8 cellular contexts compared by ENCODE assay signal in genomic region chr16:75420987-75421819, GRCh38. TPM values are rescaled to one million over a fixed set of nuclear protein-coding genes. Genes with fewer than 3 reads are reported as not detected.
DNase-seq lines count a peak whose midpoint lies in the region; ATAC-seq and TF ChIP-seq lines count a peak whose summit lies in the region.

No MANE protein-coding gene starts in this region.

- H3K27me3 Mint-ChIP-seq in activated B cell treated with CpG ODN at 0.5 μM for 24 hours: no peaks in the 10 kb centered on the region

- POLR2A ChIA-PET in activated B cell treated with CpG ODN at 0.5 μM for 24 hours (lab: Charles Lee): interaction anchor here (1.3 kb wide), 1 partner anchor 12 kb away, joined by 3 read pairs; the partner anchor contains the start of gene CFDP1

- ATAC-seq in HG03442 (IDR thresholded peaks at IDR 0.05; ENCODE audit: unreplicated experiment) (peak; percentile 90), activated B cell treated with CpG ODN at 0.5 μM for 24 hours (ENCODE audit: low read depth) (peak; percentile 42), GM18909 (IDR thresholded peaks at IDR 0.05; ENCODE audit: poor library complexity, unreplicated experiment) (no peak)

- no peak overlapping the region for H3K4me3 Mint-ChIP-seq in activated B cell treated with CpG ODN at 0.5 μM for 24 hours

- TF ChIP-seq POLR2A in GM18951 (IDR thresholded peaks at IDR 0.05; ENCODE audit: extremely low read depth, insufficient read depth, insufficient read length): peak; percentile 52

- DNase-seq in A172 (ENCODE audit: low spot score): peak; percentile 71
- DNase-seq in activated B cell treated with CpG ODN at 0.5 μM for 24 hours: no peak
- peak; percentile 69 for DNase-seq in fibroblast of villous mesenchyme (ENCODE audit: low read depth)
- DNase-seq in putamen (ENCODE audit: low spot score): no peak

- peak overlapping the region; percentile 10 for H3K27ac ChIP-seq in neutrophil

- no peaks in the 10 kb centered on the region for H3K36me3 Mint-ChIP-seq in activated B cell treated with CpG ODN at 0.5 μM for 24 hours (ENCODE audit: low read depth)

- peaks cover 17% of the 10 kb centered on the region for H3K4me1 Mint-ChIP-seq in activated B cell treated with CpG ODN at 0.5 μM for 24 hours

- CTCF ChIA-PET in activated B cell treated with CpG ODN at 0.5 μM for 24 hours (lab: Charles Lee): no interaction called here

- no peaks in the 10 kb centered on the region for H3K27me3 ChIP-seq in neutrophil

- H3K36me3 ChIP-seq in neutrophil: no peaks in the 10 kb centered on the region

- no peaks in the 10 kb centered on the region for H3K9me3 ChIP-seq in neutrophil

- H3K4me3 ChIP-seq in fibroblast of villous mesenchyme (ENCODE audit: low read depth, low read length) (peak overlapping the region; percentile 23), neutrophil (ENCODE audit: low read depth in 1 of 2, low read length in 1 of 2) (peak overlapping the region; percentile 20 to 31)

- in situ Hi-C loops in GM18951 (cut with MboI; ENCODE audit: low sequenced_read_pairs, unreplicated experiment): no loop called here

- TF ChIP-seq CTCF in activated B cell treated with CpG ODN at 0.5 μM for 24 hours (IDR thresholded peaks at IDR 0.05) (no peak), fibroblast of villous mesenchyme (IDR thresholded peaks at IDR 0.05; ENCODE audit: insufficient read depth, low read depth, low read length) (no peak), neutrophil (IDR thresholded peaks at IDR 0.05) (no peak)

- no peaks in the 10 kb centered on the region for H3K9me3 Mint-ChIP-seq in activated B cell treated with CpG ODN at 0.5 μM for 24 hours

- intact Hi-C loops in activated B cell treated with CpG ODN at 0.5 μM for 24 hours (cut with micrococcal nuclease): loop anchor here (2.0 kb wide), 1 partner anchor 18 kb away; no protein-coding TSS in a partner anchor

- H3K27ac Mint-ChIP-seq in activated B cell treated with CpG ODN at 0.5 μM for 24 hours: no peak overlapping the region

- peaks cover 7 to 12% of the 10 kb centered on the region in 2 experiments for H3K4me1 ChIP-seq in neutrophil (ENCODE audit: control insufficient read depth in 1 of 2, insufficient read depth in 1 of 2, low read depth in 1 of 2, low read length in 1 of 2)

RNA-seq across cellular contexts. Expression of gene CFDP1, which starts 12.1 kb away (rescaled TPM):
- total RNA-seq in A172 (2014; rRNA removed; shearing (Covaris generic)): 45.0 and 54.0 TPM in 2 replicates
- total RNA-seq in activated B cell treated with CpG ODN at 0.5 μM for 24 hours (27.7 and 32.0 TPM in 2 replicates), fibroblast of villous mesenchyme (38.0 and 39.7 TPM in 2 replicates)

RNA-seq across cellular contexts. Expression of gene TMEM170A, which starts 43.3 kb away (rescaled TPM):
- total RNA-seq in A172 (2014; rRNA removed; shearing (Covaris generic)): 9.7 and 19.9 TPM in 2 replicates
- 25.3 and 28.3 TPM in 2 replicates for total RNA-seq in activated B cell treated with CpG ODN at 0.5 μM for 24 hours
- 10.6 and 19.0 TPM in 2 replicates for total RNA-seq in fibroblast of villous mesenchyme

Comparison
In these comparisons a context has a peak if more than half of its experiments do, and no peak if none do; other contexts are left out.
1. DNase-seq: peak in A172 (single experiment) and fibroblast of villous mesenchyme (single experiment); none in activated B cell treated with CpG ODN at 0.5 μM for 24 hours (single experiment) and putamen (single experiment).